In genomic region chr1:205118810-205119209, GRCh38 we compare ENCODE assay signal across 30 cellular contexts. TPM values are rescaled to one million over a fixed set of nuclear protein-coding genes. Genes with fewer than 3 reads are reported as not detected.
DNase-seq lines count a peak whose midpoint lies in the region; ATAC-seq and TF ChIP-seq lines count a peak whose summit lies in the region.
"Had no signal": no experiment of that assay in that cellular context is flagged by ENCODE, and none has a peak within 500 bp of the region (broad histone marks: within the 10 kb centered on the region; RNA-seq: fewer than 3 reads in every experiment).

No MANE protein-coding gene starts in this region.

- H3K4me3 Mint-ChIP-seq in activated T-cell treated with anti-CD3 and anti-CD28 coated beads, Interleukin-2, amount 50 U/mL, for 24 hours, result no peak overlapping the region
- H3K4me3 Mint-ChIP-seq in central memory CD8-positive, alpha-beta T cell, result peak overlapping the region; percentile 23
- H3K4me3 Mint-ChIP-seq in progenitor cell of endocrine pancreas (ENCODE audit: low read depth), result no peak overlapping the region
- no peak overlapping the region for H3K4me3 Mint-ChIP-seq in activated CD8-positive, alpha-beta memory T cell treated with anti-CD3 and anti-CD28 coated beads, Interleukin-2, amount 10 ng/mL, durations not matched to agents 7 days and 5 days
- H3K4me3 Mint-ChIP-seq: activated CD4-positive, alpha-beta memory T cell treated with anti-CD3 and anti-CD28 coated beads for 36 hours; activated naive CD4-positive, alpha-beta T cell treated with anti-CD3 and anti-CD28 coated beads for 36 hours; endodermal cell; stimulated activated memory B cell treated with anti-CD40 and anti-IgM and Interleukin-4, amounts not matched to agents 10 μg/mL and 1 μg/mL and 100 μg/mL, for 72 hours; WTC11 had no signal

- CTCF ChIA-PET in activated CD8-positive, alpha-beta memory T cell treated with anti-CD3 and anti-CD28 coated beads, Interleukin-2, amount 10 ng/mL, durations not matched to agents 7 days and 5 days (lab: Charles Lee), result no interaction called here

- H3K4me2 ChIP-seq in Loucy (ENCODE audit: low read depth, low read length, poor library complexity, severe bottlenecking), result peak overlapping the region; percentile 93

- peaks cover 43% of the 10 kb centered on the region for H3K4me1 ChIP-seq in Loucy (ENCODE audit: insufficient read depth, low read length, poor library complexity, severe bottlenecking)

- H3K36me3 ChIP-seq in Loucy (ENCODE audit: insufficient read depth, low read length), result peaks cover 16% of the 10 kb centered on the region; the same call in 1 of the 2 replicates

- peak overlapping the region; percentile 96 for H3K9ac ChIP-seq in Loucy (ENCODE audit: low read depth, low read length, poor library complexity, severe bottlenecking)

- H3K27me3 ChIP-seq in Loucy (ENCODE audit: insufficient read depth, low read length, poor library complexity, severe bottlenecking), result no peaks in the 10 kb centered on the region
- H3K27me3 ChIP-seq: cardiac muscle cell, esophagus muscularis mucosa, sigmoid colon, testis had no signal

- no peaks in the 10 kb centered on the region for H3K9me2 ChIP-seq in Loucy (replicated peaks; ENCODE audit: low read depth, low read length)

- peak overlapping the region; percentile 38 for H3K27ac Mint-ChIP-seq in activated T-cell treated with anti-CD3 and anti-CD28 coated beads, Interleukin-2, amount 50 U/mL, for 24 hours
- no peak overlapping the region for H3K27ac Mint-ChIP-seq in central memory CD8-positive, alpha-beta T cell (ENCODE audit: low read depth)
- H3K27ac Mint-ChIP-seq in progenitor cell of endocrine pancreas, result peak overlapping the region; percentile 22
- no peak overlapping the region for H3K27ac Mint-ChIP-seq in activated CD8-positive, alpha-beta memory T cell treated with anti-CD3 and anti-CD28 coated beads, Interleukin-2, amount 10 ng/mL, durations not matched to agents 7 days and 5 days
- H3K27ac Mint-ChIP-seq: activated CD4-positive, alpha-beta memory T cell treated with anti-CD3 and anti-CD28 coated beads for 36 hours; activated naive CD4-positive, alpha-beta T cell treated with anti-CD3 and anti-CD28 coated beads for 36 hours; endodermal cell had no signal

- no peak overlapping the region for H2AFZ ChIP-seq in Loucy (ENCODE audit: low read length)

- no peaks in the 10 kb centered on the region for H3K9me3 ChIP-seq in Loucy (ENCODE audit: insufficient read depth, low read depth, low read length)
- H3K9me3 ChIP-seq: esophagus muscularis mucosa, sigmoid colon, testis had no signal

- ATAC-seq in central memory CD8-positive, alpha-beta T cell (replicated peaks; ENCODE audit: extremely low read depth, poor library complexity, severe bottlenecking), result no peak
- ATAC-seq in activated CD8-positive, alpha-beta memory T cell treated with anti-CD3 and anti-CD28 coated beads, Interleukin-2, amount 10 ng/mL, durations not matched to agents 7 days and 5 days, result no peak
- no peak for ATAC-seq in GM19328 (IDR thresholded peaks at IDR 0.05; ENCODE audit: unreplicated experiment)
- ATAC-seq: CD8-positive, alpha-beta T cell; left cardiac atrium; PC-3; stimulated activated memory B cell treated with anti-CD40 and anti-IgM and Interleukin-4, amounts not matched to agents 10 μg/mL and 1 μg/mL and 100 μg/mL, for 72 hours; WTC11 had no signal

- peak overlapping the region; percentile 100 for H3K4me3 ChIP-seq in Loucy (ENCODE audit: low read length, poor library complexity, severe bottlenecking)
- H3K4me3 ChIP-seq: cardiac muscle cell, esophagus muscularis mucosa, sigmoid colon, testis had no signal

- DNase-seq in activated T-cell treated with anti-CD3 and anti-CD28 coated beads, Interleukin-2, amount 50 U/mL, for 24 hours, result no peak
- DNase-seq in activated T-cell treated with anti-CD3 and anti-CD28 coated beads, Interleukin-2, amount 50 U/mL, for 48 hours, result no peak
- no peak for DNase-seq in central memory CD8-positive, alpha-beta T cell (ENCODE audit: low spot score in 2 of 2)
- DNase-seq in progenitor cell of endocrine pancreas (ENCODE audit: low spot score, unreplicated experiment) (no peak), SW480 (ENCODE audit: low spot score) (no peak)
- no peak for DNase-seq in activated CD8-positive, alpha-beta memory T cell treated with anti-CD3 and anti-CD28 coated beads, Interleukin-2, amount 10 ng/mL, durations not matched to agents 7 days and 5 days
- DNase-seq: activated CD4-positive, alpha-beta memory T cell treated with anti-CD3 and anti-CD28 coated beads for 36 hours; activated naive CD4-positive, alpha-beta T cell treated with anti-CD3 and anti-CD28 coated beads for 36 hours; anterior cingulate cortex; CD8-positive, alpha-beta T cell; cortex of kidney; endodermal cell; foreskin melanocyte; left cardiac atrium; mammary epithelial cell; NCI-H1105; NCI-H187 treated with DMSO at 0.1 percent for 48 hours; NCI-H524 treated with DMSO at 0.1 percent for 48 hours; NK-92 treated with Interleukin-12 subunit alpha and Interleukin-12 subunit beta, amount 100 ng/mL, for 24 hours; PC-3; posterior cingulate gyrus; sigmoid colon; stimulated activated CD4-positive, alpha-beta T cell treated with anti-CD3 and anti-CD28 coated beads, Interleukin-4, amount 100 ng/mL, for 24 hours; testis had no signal

- H3K9me3 Mint-ChIP-seq in activated T-cell treated with anti-CD3 and anti-CD28 coated beads, Interleukin-2, amount 50 U/mL, for 24 hours, result no peaks in the 10 kb centered on the region
- no peaks in the 10 kb centered on the region for H3K9me3 Mint-ChIP-seq in central memory CD8-positive, alpha-beta T cell
- no peaks in the 10 kb centered on the region for H3K9me3 Mint-ChIP-seq in progenitor cell of endocrine pancreas (ENCODE audit: low read depth)
- no peaks in the 10 kb centered on the region for H3K9me3 Mint-ChIP-seq in activated CD8-positive, alpha-beta memory T cell treated with anti-CD3 and anti-CD28 coated beads, Interleukin-2, amount 10 ng/mL, durations not matched to agents 7 days and 5 days (ENCODE audit: low read depth)
- H3K9me3 Mint-ChIP-seq: activated CD4-positive, alpha-beta memory T cell treated with anti-CD3 and anti-CD28 coated beads for 36 hours; activated naive CD4-positive, alpha-beta T cell treated with anti-CD3 and anti-CD28 coated beads for 36 hours; CD8-positive, alpha-beta T cell; endodermal cell; stimulated activated memory B cell treated with anti-CD40 and anti-IgM and Interleukin-4, amounts not matched to agents 10 μg/mL and 1 μg/mL and 100 μg/mL, for 72 hours; WTC11 had no signal

- H4K20me1 ChIP-seq in Loucy (ENCODE audit: insufficient read depth, low read length, poor library complexity, severe bottlenecking), result peaks cover 44% of the 10 kb centered on the region

- peaks cover 3% of the 10 kb centered on the region; the same call in 1 of the 2 replicates for H3F3A ChIP-seq in Loucy (ENCODE audit: low read depth)

- H3K4me1 Mint-ChIP-seq in activated T-cell treated with anti-CD3 and anti-CD28 coated beads, Interleukin-2, amount 50 U/mL, for 24 hours (ENCODE audit: low read depth), result peaks cover 49% of the 10 kb centered on the region
- peaks cover 51% of the 10 kb centered on the region for H3K4me1 Mint-ChIP-seq in central memory CD8-positive, alpha-beta T cell
- H3K4me1 Mint-ChIP-seq in progenitor cell of endocrine pancreas (ENCODE audit: low read depth), result peaks cover 23% of the 10 kb centered on the region
- H3K4me1 Mint-ChIP-seq in activated CD8-positive, alpha-beta memory T cell treated with anti-CD3 and anti-CD28 coated beads, Interleukin-2, amount 10 ng/mL, durations not matched to agents 7 days and 5 days, result peaks cover 51% of the 10 kb centered on the region

- peaks cover 69% of the 10 kb centered on the region for H3K79me2 ChIP-seq in Loucy (ENCODE audit: insufficient read depth, low read length)

- H3K27me3 Mint-ChIP-seq in activated T-cell treated with anti-CD3 and anti-CD28 coated beads, Interleukin-2, amount 50 U/mL, for 24 hours, result no peaks in the 10 kb centered on the region
- no peaks in the 10 kb centered on the region for H3K27me3 Mint-ChIP-seq in central memory CD8-positive, alpha-beta T cell
- H3K27me3 Mint-ChIP-seq in progenitor cell of endocrine pancreas, result no peaks in the 10 kb centered on the region
- no peaks in the 10 kb centered on the region for H3K27me3 Mint-ChIP-seq in activated CD8-positive, alpha-beta memory T cell treated with anti-CD3 and anti-CD28 coated beads, Interleukin-2, amount 10 ng/mL, durations not matched to agents 7 days and 5 days
- H3K27me3 Mint-ChIP-seq: activated CD4-positive, alpha-beta memory T cell treated with anti-CD3 and anti-CD28 coated beads for 36 hours; stimulated activated memory B cell treated with anti-CD40 and anti-IgM and Interleukin-4, amounts not matched to agents 10 μg/mL and 1 μg/mL and 100 μg/mL, for 72 hours had no signal

- H3K36me3 Mint-ChIP-seq in activated T-cell treated with anti-CD3 and anti-CD28 coated beads, Interleukin-2, amount 50 U/mL, for 24 hours (ENCODE audit: low read depth), result peaks cover 59% of the 10 kb centered on the region
- peaks cover 46% of the 10 kb centered on the region for H3K36me3 Mint-ChIP-seq in central memory CD8-positive, alpha-beta T cell (ENCODE audit: insufficient read depth)
- H3K36me3 Mint-ChIP-seq in progenitor cell of endocrine pancreas (ENCODE audit: insufficient read depth), result peaks cover 3% of the 10 kb centered on the region
- peaks cover 26% of the 10 kb centered on the region for H3K36me3 Mint-ChIP-seq in activated CD8-positive, alpha-beta memory T cell treated with anti-CD3 and anti-CD28 coated beads, Interleukin-2, amount 10 ng/mL, durations not matched to agents 7 days and 5 days

- TF ChIP-seq CTCF in Loucy (conservative IDR thresholded peaks at IDR 0.05; ENCODE audit: low read length), result no peak
- no peak for TF ChIP-seq CTCF in progenitor cell of endocrine pancreas (IDR thresholded peaks at IDR 0.05; ENCODE audit: unreplicated experiment)

RNA-seq across cellular contexts. Expression of gene RBBP5, which starts 3.0 kb away (rescaled TPM):
- 19.6 and 20.9 TPM in 2 replicates for total RNA-seq in progenitor cell of endocrine pancreas
- total RNA-seq in activated CD8-positive, alpha-beta memory T cell treated with anti-CD3 and anti-CD28 coated beads, Interleukin-2, amount 10 ng/mL, durations not matched to agents 7 days and 5 days, result 10 to 100 TPM; 22.8 to 23.0 TPM

RNA-seq across cellular contexts. Expression of gene TMEM81, which starts 34.5 kb away (rescaled TPM):
- 4.8 and 5.1 TPM in 2 replicates for total RNA-seq in progenitor cell of endocrine pancreas
- total RNA-seq in activated CD8-positive, alpha-beta memory T cell treated with anti-CD3 and anti-CD28 coated beads, Interleukin-2, amount 10 ng/mL, durations not matched to agents 7 days and 5 days, result 1 to 10 TPM; 2.3 to 3.0 TPM

Comparison
In these comparisons a context has a peak if more than half of its experiments do, and no peak if none do; other contexts are left out.
1. H3K27ac Mint-ChIP-seq: peak in activated T-cell treated with anti-CD3 and anti-CD28 coated beads, Interleukin-2, amount 50 U/mL, for 24 hours (single experiment) and progenitor cell of endocrine pancreas (single experiment); none in central memory CD8-positive, alpha-beta T cell (single experiment) and activated CD8-positive, alpha-beta memory T cell treated with anti-CD3 and anti-CD28 coated beads, Interleukin-2, amount 10 ng/mL, durations not matched to agents 7 days and 5 days (single experiment).